15 cellular contexts compared by ENCODE assay signal in genomic region chr3:184910664-184911063, GRCh38.
"Had no signal": no experiment of that assay in that cellular context is flagged by ENCODE, and none has a peak within 500 bp of the region (broad histone marks: within the 10 kb centered on the region; RNA-seq: fewer than 3 reads in every experiment).

No MANE protein-coding gene starts in this region.

- DNase-seq: activated CD4-positive, alpha-beta T cell treated with anti-CD3 and anti-CD28 coated beads for 48 hours; activated CD8-positive, alpha-beta memory T cell treated with anti-CD3 and anti-CD28 coated beads, Interleukin-2, amount 50 U/mL, for 48 hours; activated CD8-positive, alpha-beta T cell treated with anti-CD3 and anti-CD28 coated beads, Interleukin-2, amount 10 ng/mL, durations not matched to agents 7 days and 5 days; activated naive CD8-positive, alpha-beta T cell treated with anti-CD3 and anti-CD28 coated beads, Interleukin-2, amount 50 U/mL, for 24 hours; effector CD8-positive, alpha-beta T cell; hypothalamus; left cardiac atrium; retina; T-helper 1 cell; thyroid gland had no signal

- H3K27me3 ChIP-seq: thyroid gland had no signal

- H3K4me3 ChIP-seq: coronary artery, lung, SK-N-MC, skin epidermis, thyroid gland had no signal

- H3K4me1 ChIP-seq: parathyroid adenoma had no signal

- H3K4me1 Mint-ChIP-seq: activated naive CD8-positive, alpha-beta T cell treated with anti-CD3 and anti-CD28 coated beads, Interleukin-2, amount 50 U/mL, for 24 hours had no signal

- H3K27ac Mint-ChIP-seq: activated CD8-positive, alpha-beta T cell treated with anti-CD3 and anti-CD28 coated beads, Interleukin-2, amount 10 ng/mL, durations not matched to agents 7 days and 5 days; activated naive CD8-positive, alpha-beta T cell treated with anti-CD3 and anti-CD28 coated beads, Interleukin-2, amount 50 U/mL, for 24 hours had no signal

- H3K4me3 Mint-ChIP-seq: activated CD8-positive, alpha-beta T cell treated with anti-CD3 and anti-CD28 coated beads, Interleukin-2, amount 10 ng/mL, durations not matched to agents 7 days and 5 days; activated naive CD8-positive, alpha-beta T cell treated with anti-CD3 and anti-CD28 coated beads, Interleukin-2, amount 50 U/mL, for 24 hours had no signal

- H3K9ac ChIP-seq: parathyroid adenoma had no signal

- ATAC-seq: activated CD8-positive, alpha-beta T cell treated with anti-CD3 and anti-CD28 coated beads, Interleukin-2, amount 10 ng/mL, durations not matched to agents 7 days and 5 days; activated naive CD8-positive, alpha-beta T cell treated with anti-CD3 and anti-CD28 coated beads, Interleukin-2, amount 50 U/mL, for 24 hours had no signal

- H2AFZ ChIP-seq: parathyroid adenoma had no signal

- H3K9me3 ChIP-seq: thyroid gland had no signal

- H3K27ac ChIP-seq: coronary artery, parathyroid adenoma, SK-N-MC, thyroid gland had no signal

- H3K79me2 ChIP-seq: parathyroid adenoma had no signal

- H3K9me3 Mint-ChIP-seq: activated naive CD8-positive, alpha-beta T cell treated with anti-CD3 and anti-CD28 coated beads, Interleukin-2, amount 50 U/mL, for 24 hours had no signal

- H3K27me3 Mint-ChIP-seq: activated naive CD8-positive, alpha-beta T cell treated with anti-CD3 and anti-CD28 coated beads, Interleukin-2, amount 50 U/mL, for 24 hours had no signal
